ENCODE assay signal across 8 cellular contexts in genomic region chr11:46347637-46348311, GRCh38. TPM values are rescaled to one million over a fixed set of nuclear protein-coding genes. Genes with fewer than 3 reads are reported as not detected.
A peak's percentile ranks its signal among the peaks of the same experiment; 100 is the strongest.
DNase-seq lines count a peak whose midpoint lies in the region; ATAC-seq and TF ChIP-seq lines count a peak whose summit lies in the region.

No MANE protein-coding gene starts in this region.

- BruUV-seq in PC-3 (replicated peaks; lab: Mats Ljungman, UMichigan) = no TSS peak

- no peaks in the 10 kb centered on the region for H3F3A ChIP-seq in PC-3 (ENCODE audit: low read length, unreplicated experiment)

- no peaks in the 10 kb centered on the region for H4K20me1 ChIP-seq in PC-3 (ENCODE audit: low read length)

- H3K4me1 ChIP-seq in PC-3 (ENCODE audit: insufficient read depth, low read length) (peaks cover 12% of the 10 kb centered on the region), mucosa of rectum (ENCODE audit: control insufficient read depth in 2 of 2, insufficient read depth in 2 of 2, low read length in 2 of 2) (peaks cover 19 to 25% of the 10 kb centered on the region in 2 donors)

- ATAC-seq in PC-3 (peak; percentile 30), HG02870 (IDR thresholded peaks at IDR 0.05; ENCODE audit: unreplicated experiment) (no peak), HG02623 (IDR thresholded peaks at IDR 0.05; ENCODE audit: unreplicated experiment) (no peak)

- H3K27me3 ChIP-seq in PC-3 (ENCODE audit: low read length) (no peaks in the 10 kb centered on the region), mucosa of rectum (ENCODE audit: control insufficient read depth in 2 of 2, insufficient read depth in 2 of 2, low read length in 2 of 2) (no peaks in the 10 kb centered on the region)

- peaks cover 49% of the 10 kb centered on the region for H3K79me2 ChIP-seq in PC-3 (ENCODE audit: low read length)

- CTCF ChIA-PET in PC-3 (lab: Charles Lee) = no interaction called here

- H3K9ac ChIP-seq in PC-3 (ENCODE audit: low read length) (peak overlapping the region; percentile 86), mucosa of rectum (ENCODE audit: low read depth in 1 of 2, low read length in 2 of 2) (peak overlapping the region; percentile 68 to 80)

- TF ChIP-seq CTCF in PC-3 (conservative IDR thresholded peaks at IDR 0.05; ENCODE audit: low read depth, low read length) = no peak

- H3K4me3 ChIP-seq in PC-3 (ENCODE audit: low read length) (peak overlapping the region; percentile 81), mucosa of rectum (ENCODE audit: low read length in 2 of 2) (peak overlapping the region; percentile 85 to 89)

- H3K36me3 ChIP-seq in PC-3 (ENCODE audit: low read depth, low read length) (no peaks in the 10 kb centered on the region; the same call in 1 of the 2 replicates), mucosa of rectum (ENCODE audit: control insufficient read depth in 2 of 2, insufficient read depth in 2 of 2, low read length in 2 of 2) (no peaks in the 10 kb centered on the region)

- H3K9me3 ChIP-seq in PC-3 (ENCODE audit: low read length) (no peaks in the 10 kb centered on the region), mucosa of rectum (ENCODE audit: control insufficient read depth in 2 of 2, low read length in 2 of 2) (no peaks in the 10 kb centered on the region)

- peak overlapping the region; percentile 99 for H3K4me2 ChIP-seq in PC-3 (ENCODE audit: low read length)

- H3K27ac ChIP-seq in PC-3 (ENCODE audit: low read length) (no peak overlapping the region), cingulate gyrus (ENCODE audit: low read depth, low read length) (peak overlapping the region; percentile 69), mucosa of rectum (ENCODE audit: low read depth in 2 of 2, low read length in 2 of 2) (peak overlapping the region; percentile 3 to 43)

- no peaks in the 10 kb centered on the region for H3K9me2 ChIP-seq in PC-3 (replicated peaks; ENCODE audit: low read length)

- POLR2A ChIA-PET in PC-3 (lab: Charles Lee; ENCODE audit: unreplicated experiment) = no interaction called here

- H2AFZ ChIP-seq in PC-3 (ENCODE audit: low read length) = peak overlapping the region; percentile 64

- DNase-seq in DMS 273 (lab: John Stamatoyannopoulos, UW; ENCODE audit: unreplicated experiment) = peak; percentile 26
- no peak for DNase-seq in DMS 273 treated with DMSO at 0.1 percent for 48 hours (lab: John Stamatoyannopoulos, UW)
- no peak for DNase-seq in PC-3
- no peak for DNase-seq in activated gamma-delta T cell treated with Interleukin-2 at 50 U/mL for 16 hours

- intact Hi-C loops in PC-3 (cut with micrococcal nuclease) = loop anchor here (2.0 kb wide), 1 partner anchor 15 kb away; no protein-coding TSS in a partner anchor

RNA-seq across cellular contexts. Expression of gene DGKZ, which starts 0.5 kb away (rescaled TPM):
- 70.2 and 91.0 TPM in 2 replicates for total RNA-seq in PC-3 (2014; rRNA removed)

RNA-seq across cellular contexts. Expression of gene MDK, which starts 33.7 kb away (rescaled TPM):
- total RNA-seq in PC-3 (2014; rRNA removed) = 184 and 232 TPM in 2 replicates

RNA-seq across cellular contexts. Expression of gene CHRM4, which starts 43.8 kb away (rescaled TPM):
- total RNA-seq in PC-3 (2014; rRNA removed) = not detected in 2 replicates
